ENCODE assay signal across 9 cellular contexts in genomic region chr13:48571121-48571901, GRCh38. TPM values are rescaled to one million over a fixed set of nuclear protein-coding genes. Genes with fewer than 3 reads are reported as not detected.
DNase-seq lines count a peak whose midpoint lies in the region; ATAC-seq and TF ChIP-seq lines count a peak whose summit lies in the region.
"Had no signal": no experiment of that assay in that cellular context is flagged by ENCODE, and none has a peak within 500 bp of the region (broad histone marks: within the 10 kb centered on the region; RNA-seq: fewer than 3 reads in every experiment).

No MANE protein-coding gene starts in this region.

- peaks cover 59% of the 10 kb centered on the region for H3K27me3 Mint-ChIP-seq in activated CD4-positive, alpha-beta T cell treated with anti-CD3 and anti-CD28 coated beads, Interleukin-2, amount 10 ng/mL, durations not matched to agents 24 days and 14 days
- H3K27me3 Mint-ChIP-seq in activated CD4-positive, alpha-beta T cell treated with anti-CD3 and anti-CD28 coated beads, Interleukin-2, amount 10 ng/mL, durations not matched to agents 7 days and 5 days, result peaks cover 19% of the 10 kb centered on the region

- TF ChIP-seq EP300 in tibial nerve (IDR thresholded peaks at IDR 0.05), result peak in 1 of 2 donors; percentile 65

- no peaks in the 10 kb centered on the region for H3K36me3 ChIP-seq in tibial nerve

- no peaks in the 10 kb centered on the region for H3K9me3 Mint-ChIP-seq in activated CD4-positive, alpha-beta T cell treated with anti-CD3 and anti-CD28 coated beads, Interleukin-2, amount 10 ng/mL, durations not matched to agents 24 days and 14 days
- H3K9me3 Mint-ChIP-seq in activated CD4-positive, alpha-beta T cell treated with anti-CD3 and anti-CD28 coated beads, Interleukin-2, amount 10 ng/mL, durations not matched to agents 7 days and 5 days, result peaks cover 12% of the 10 kb centered on the region

- no peak for TF ChIP-seq CTCF in tibial nerve (IDR thresholded peaks at IDR 0.05)

- peaks cover 15% of the 10 kb centered on the region for H3K4me1 Mint-ChIP-seq in activated CD4-positive, alpha-beta T cell treated with anti-CD3 and anti-CD28 coated beads, Interleukin-2, amount 10 ng/mL, durations not matched to agents 24 days and 14 days
- H3K4me1 Mint-ChIP-seq in activated CD4-positive, alpha-beta T cell treated with anti-CD3 and anti-CD28 coated beads, Interleukin-2, amount 10 ng/mL, durations not matched to agents 7 days and 5 days, result peaks cover 49% of the 10 kb centered on the region

- H3K27ac ChIP-seq in tibial nerve, result peak overlapping the region; percentile 47 to 85 (median 78)
- H3K27ac ChIP-seq: C4-2B had no signal

- no peak for TF ChIP-seq POLR2A in tibial nerve (IDR thresholded peaks at IDR 0.05)

- H3K4me3 Mint-ChIP-seq in activated CD4-positive, alpha-beta T cell treated with anti-CD3 and anti-CD28 coated beads, Interleukin-2, amount 10 ng/mL, durations not matched to agents 24 days and 14 days, result no peak overlapping the region
- H3K4me3 Mint-ChIP-seq in activated CD4-positive, alpha-beta T cell treated with anti-CD3 and anti-CD28 coated beads, Interleukin-2, amount 10 ng/mL, durations not matched to agents 7 days and 5 days, result no peak overlapping the region

- H3K4me1 ChIP-seq in tibial nerve, result peaks cover 0 to 61% (median 19%) of the 10 kb centered on the region in 4 donors

- no peaks in the 10 kb centered on the region for H3K9me3 ChIP-seq in tibial nerve

- peak overlapping the region in 3 of 4 donors; percentile 16 to 39 (median 29) for H3K4me3 ChIP-seq in tibial nerve

- WGBS in tibial nerve, 2 donors, result 14 to 15% methylated on average over 9 of the region's 9 CpGs

- H3K27me3 ChIP-seq in tibial nerve, result no peaks in the 10 kb centered on the region

- POLR2A ChIA-PET in activated CD4-positive, alpha-beta T cell treated with anti-CD3 and anti-CD28 coated beads, Interleukin-2, amount 10 ng/mL, durations not matched to agents 7 days and 5 days (lab: Charles Lee), result no interaction called here
- POLR2A ChIA-PET in HEK293T (lab: Yijun Ruan, JAX), result no interaction called here

- CTCF ChIA-PET in activated CD4-positive, alpha-beta T cell treated with anti-CD3 and anti-CD28 coated beads, Interleukin-2, amount 10 ng/mL, durations not matched to agents 7 days and 5 days (lab: Charles Lee), result interaction anchor here (0.5 to 2.4 kb wide), 7 partner anchors 8 to 256 kb away, joined by 3 to 13 read pairs (median 3); partner anchors contain the start of gene CYSLTR2
- CTCF ChIA-PET in HEK293T (lab: Yijun Ruan, JAX), result no interaction called here

- no peak for ATAC-seq in GM21717 (IDR thresholded peaks at IDR 0.05; ENCODE audit: unreplicated experiment)

- peak; percentile 55 for DNase-seq in activated CD4-positive, alpha-beta T cell treated with anti-CD3 and anti-CD28 coated beads, Interleukin-2, amount 10 ng/mL, durations not matched to agents 24 days and 14 days
- DNase-seq in activated CD4-positive, alpha-beta T cell treated with anti-CD3 and anti-CD28 coated beads, Interleukin-2, amount 10 ng/mL, durations not matched to agents 7 days and 5 days, result no peak
- DNase-seq in amniotic stem cell (lab: John Stamatoyannopoulos, UW), result peak; percentile 54
- DNase-seq in kidney tubule cell (ENCODE audit: low spot score), result peak; percentile 17
- DNase-seq in tibial nerve (ENCODE audit: low spot score in 2 of 2), result peak in 1 of 2 donors; percentile 57
- DNase-seq in HEK293T (ENCODE audit: extremely low spot score), result no peak
- no peak for DNase-seq in NCI-H748 treated with DMSO at 0.1 percent for 48 hours (lab: John Stamatoyannopoulos, UW)

- intact Hi-C loops in activated CD4-positive, alpha-beta T cell treated with anti-CD3 and anti-CD28 coated beads, Interleukin-2, amount 10 ng/mL, durations not matched to agents 24 days and 14 days (cut with micrococcal nuclease), result no loop called here

- H3K27ac Mint-ChIP-seq in activated CD4-positive, alpha-beta T cell treated with anti-CD3 and anti-CD28 coated beads, Interleukin-2, amount 10 ng/mL, durations not matched to agents 24 days and 14 days, result no peak overlapping the region
- no peak overlapping the region for H3K27ac Mint-ChIP-seq in activated CD4-positive, alpha-beta T cell treated with anti-CD3 and anti-CD28 coated beads, Interleukin-2, amount 10 ng/mL, durations not matched to agents 7 days and 5 days

- no peaks in the 10 kb centered on the region for H3K36me3 Mint-ChIP-seq in activated CD4-positive, alpha-beta T cell treated with anti-CD3 and anti-CD28 coated beads, Interleukin-2, amount 10 ng/mL, durations not matched to agents 24 days and 14 days (ENCODE audit: low read depth)
- H3K36me3 Mint-ChIP-seq in activated CD4-positive, alpha-beta T cell treated with anti-CD3 and anti-CD28 coated beads, Interleukin-2, amount 10 ng/mL, durations not matched to agents 7 days and 5 days (ENCODE audit: low read depth), result peaks cover 26% of the 10 kb centered on the region

TF ChIP-seq in HEK293T, 16 proteins besides CTCF, POLR2A, EP300 and RAD21:
- TF ChIP-seq ELF4 (IDR thresholded peaks at IDR 0.05), result no peak
- TF ChIP-seq HDGF (IDR thresholded peaks at IDR 0.05; ENCODE audit: borderline replicate concordance), result no peak
- no peak for TF ChIP-seq ARNT (IDR thresholded peaks at IDR 0.05)
- no peak for TF ChIP-seq CTBP1 (IDR thresholded peaks at IDR 0.05; ENCODE audit: borderline replicate concordance)
- TF ChIP-seq NFRKB (IDR thresholded peaks at IDR 0.05), result no peak
- TF ChIP-seq FOXM1 (IDR thresholded peaks at IDR 0.05; ENCODE audit: borderline replicate concordance), result no peak
- no peak for TF ChIP-seq SUZ12 (IDR thresholded peaks at IDR 0.05)
- no peak for TF ChIP-seq L3MBTL2 (conservative IDR thresholded peaks at IDR 0.05)
- no peak for TF ChIP-seq FOXK2 (IDR thresholded peaks at IDR 0.05)
- no peak for TF ChIP-seq TARDBP (IDR thresholded peaks at IDR 0.05)
- no peak for TF ChIP-seq FOXA1 (IDR thresholded peaks at IDR 0.05)

RNA-seq across cellular contexts. Expression of gene RCBTB2, which starts 38.4 kb away (rescaled TPM):
- total RNA-seq in activated CD4-positive, alpha-beta T cell treated with anti-CD3 and anti-CD28 coated beads, Interleukin-2, amount 10 ng/mL, durations not matched to agents 24 days and 14 days, result 1.6 and 1.7 TPM in 2 replicates
- total RNA-seq in activated CD4-positive, alpha-beta T cell treated with anti-CD3 and anti-CD28 coated beads, Interleukin-2, amount 10 ng/mL, durations not matched to agents 7 days and 5 days, result 10 to 100 TPM; 22.5 to 24.5 TPM
- total RNA-seq in tibial nerve, result 10 to 100 TPM in 1 of 4 donors, 1 to 10 TPM in 3; 7.0 to 10.6 (median 8.5) TPM

Comparison
In these comparisons a context has a peak if more than half of its experiments do, and no peak if none do; other contexts are left out.
1. DNase-seq: peak in activated CD4-positive, alpha-beta T cell treated with anti-CD3 and anti-CD28 coated beads, Interleukin-2, amount 10 ng/mL, durations not matched to agents 24 days and 14 days (single experiment), amniotic stem cell (single experiment) and kidney tubule cell (single experiment); none in activated CD4-positive, alpha-beta T cell treated with anti-CD3 and anti-CD28 coated beads, Interleukin-2, amount 10 ng/mL, durations not matched to agents 7 days and 5 days (single experiment), HEK293T (single experiment) and NCI-H748 treated with DMSO at 0.1 percent for 48 hours (single experiment).